Comparison of ENCODE assay signal across 28 cellular contexts in the genomic region with DNA sequence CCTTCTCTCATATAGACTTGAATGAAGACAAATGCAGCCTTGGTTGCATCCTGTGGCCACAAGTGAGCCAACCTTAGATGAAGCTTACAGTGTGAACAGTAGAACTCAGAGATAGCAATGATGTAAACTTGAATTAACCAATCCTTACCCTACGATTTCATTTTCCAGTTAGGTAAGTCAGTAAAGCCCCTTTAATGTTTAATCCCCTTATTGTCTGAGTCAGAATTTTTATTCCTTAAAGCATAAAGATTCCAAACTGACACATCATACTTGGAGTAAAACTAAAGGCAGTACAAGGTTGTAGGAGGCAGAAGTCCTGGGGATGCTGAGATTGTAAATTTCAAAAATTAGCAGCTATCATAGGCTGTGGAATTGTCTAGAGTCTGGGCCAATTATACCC.
DNase-seq lines count a peak whose midpoint lies in the region; ATAC-seq, FAIRE-seq and TF ChIP-seq lines count a peak whose summit lies in the region.
"Had no signal": no experiment of that assay in that cellular context is flagged by ENCODE, and none has a peak within 500 bp of the region (broad histone marks: within the 10 kb centered on the region; RNA-seq: fewer than 3 reads in every experiment).

No MANE protein-coding gene starts in this region.

- intact Hi-C loops in prostate gland (cut with DNase I): no loop called here

- H3K4me3 ChIP-seq in coronary artery: no peak overlapping the region
- no peak overlapping the region for H3K4me3 ChIP-seq in prostate gland
- H3K4me3 ChIP-seq: GM12878, SK-N-MC had no signal

- no peaks in the 10 kb centered on the region for H3K9me3 ChIP-seq in prostate gland

- peak; percentile 36 for DNase-seq in NCI-H2227 treated with DMSO at 0.1 percent for 48 hours (lab: John Stamatoyannopoulos, UW)
- DNase-seq in NCI-H2227 (lab: John Stamatoyannopoulos, UW; ENCODE audit: unreplicated experiment): no peak
- DNase-seq in RCC 7860 (ENCODE audit: low spot score): peak; percentile 63
- DNase-seq in foreskin keratinocyte: peak; percentile 17 to 20
- no peak for DNase-seq in coronary artery (ENCODE audit: low spot score)
- DNase-seq in prostate gland (ENCODE audit: low spot score): no peak
- no peak for DNase-seq in SKM-1 treated with dmso at 0.1 percent for 144 hours (lab: John Stamatoyannopoulos, UW; ENCODE audit: unreplicated experiment)
- DNase-seq: AML-193; C1 segment of cervical spinal cord; CD8-positive, alpha-beta memory T cell; DMS53; H7; HFFc6; KG1; NCI-H1105; NCI-H146; NCI-H2081; NCI-H2171; NCI-H446 treated with DMSO at 0.1 percent for 48 hours; NCI-H526 treated with DMSO at 0.1 percent for 48 hours; OCI-M1; RPMI8226; SHP77 treated with DMSO at 0.1 percent for 48 hours had no signal

- peak; percentile 50 for FAIRE-seq in RCC 7860 (lab: Jason Lieb, UNC)
- FAIRE-seq: D721Med, GM12878 had no signal

- TF ChIP-seq CTCF in foreskin keratinocyte (conservative IDR thresholded peaks at IDR 0.05) (no peak), coronary artery (IDR thresholded peaks at IDR 0.05) (no peak), prostate gland (IDR thresholded peaks at IDR 0.05) (no peak)

- ATAC-seq in foreskin keratinocyte (no peak), GM21423 (IDR thresholded peaks at IDR 0.05; ENCODE audit: unreplicated experiment) (no peak)
- ATAC-seq: GM12878 had no signal

- 71% methylated on average over 1 of the region's 1 CpG for WGBS in prostate gland

- no peak for TF ChIP-seq POLR2A in prostate gland (IDR thresholded peaks at IDR 0.05)

- H3K27me3 ChIP-seq in foreskin keratinocyte: no peaks in the 10 kb centered on the region
- no peaks in the 10 kb centered on the region for H3K27me3 ChIP-seq in prostate gland (replicated peaks; ENCODE audit: insufficient read depth)

- H3K27ac ChIP-seq in foreskin keratinocyte: no peak overlapping the region
- no peak overlapping the region for H3K27ac ChIP-seq in coronary artery
- no peak overlapping the region for H3K27ac ChIP-seq in prostate gland
- H3K27ac ChIP-seq: 22Rv1, SK-N-MC had no signal

- H3K36me3 ChIP-seq in prostate gland: no peaks in the 10 kb centered on the region

- H3K4me1 ChIP-seq in foreskin keratinocyte: no peaks in the 10 kb centered on the region
- no peaks in the 10 kb centered on the region for H3K4me1 ChIP-seq in prostate gland (replicated peaks)

Comparison
In these comparisons a context has a peak if more than half of its experiments do, and no peak if none do; other contexts are left out.
1. DNase-seq: peak in NCI-H2227 treated with DMSO at 0.1 percent for 48 hours (single experiment), RCC 7860 (single experiment) and foreskin keratinocyte (2 of 2); none in NCI-H2227 (single experiment), coronary artery (single experiment), prostate gland (single experiment) and SKM-1 treated with dmso at 0.1 percent for 144 hours (single experiment).